ENCODE assay signal across 8 cellular contexts in the genomic region with DNA sequence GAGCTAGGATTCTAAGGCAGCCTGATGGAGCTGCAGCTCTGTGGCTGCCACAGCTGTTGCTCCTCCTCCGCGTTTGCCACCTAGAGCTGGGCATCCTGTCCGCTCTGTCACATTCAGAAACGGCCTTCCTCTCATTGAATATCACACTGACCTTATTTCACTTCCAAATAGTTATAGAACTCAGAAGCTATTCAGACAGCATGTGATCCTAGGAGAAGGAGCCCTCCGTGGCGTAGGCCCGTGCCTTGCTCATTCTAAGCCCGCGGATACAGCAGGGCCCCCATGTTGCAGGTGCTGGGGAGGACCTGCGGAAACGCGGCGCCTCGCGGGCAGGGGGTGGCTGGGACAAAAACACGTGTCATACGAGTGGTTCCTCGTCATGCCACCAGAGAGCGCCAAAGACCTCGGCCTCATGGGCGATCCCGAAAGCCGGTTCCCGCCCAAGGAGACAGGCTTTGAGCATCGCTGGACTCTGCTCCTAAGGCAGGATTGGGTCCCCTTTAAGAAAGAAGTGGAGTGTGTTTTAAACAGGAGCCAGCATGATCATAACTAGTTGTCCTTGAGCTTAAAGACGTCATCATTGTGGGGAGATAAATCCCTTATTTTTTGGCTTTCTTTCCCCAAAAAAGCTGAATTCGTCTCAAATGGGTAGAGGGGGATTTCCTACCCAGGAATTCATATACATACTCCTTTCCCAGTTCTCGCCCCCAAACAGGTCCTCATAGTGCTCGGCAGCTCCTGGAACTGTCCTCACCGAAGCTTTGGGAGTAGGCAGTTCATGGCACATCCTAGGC. TPM values are rescaled to one million over a fixed set of nuclear protein-coding genes. Genes with fewer than 3 reads are reported as not detected.
DNase-seq lines count a peak whose midpoint lies in the region; ATAC-seq and TF ChIP-seq lines count a peak whose summit lies in the region.

No MANE protein-coding gene starts in this region.

- H3K27me3 ChIP-seq in CD8-positive, alpha-beta memory T cell (ENCODE audit: insufficient read depth, low read length, poor library complexity, severe bottlenecking), result no peaks in the 10 kb centered on the region

- peak overlapping the region in 6 of 7 donors; percentile 16 to 84 (median 67) for H3K4me3 Mint-ChIP-seq in CD8-positive, alpha-beta memory T cell
- H3K4me3 Mint-ChIP-seq in naive thymus-derived CD8-positive, alpha-beta T cell, result peak overlapping the region; percentile 40 to 79 (median 72)
- H3K4me3 Mint-ChIP-seq in stimulated activated effector memory CD8-positive, alpha-beta T cell treated with anti-CD3 and anti-CD28 coated beads, Interleukin-12 subunit alpha, Interleukin-12 subunit beta, amount 100 ng/mL, for 72 hours, result peak overlapping the region; percentile 49

- H3K9me3 ChIP-seq in CD8-positive, alpha-beta memory T cell (ENCODE audit: low read length), result no peaks in the 10 kb centered on the region

- no peaks in the 10 kb centered on the region for H3K9me3 Mint-ChIP-seq in CD8-positive, alpha-beta memory T cell
- H3K9me3 Mint-ChIP-seq in naive thymus-derived CD8-positive, alpha-beta T cell, result no peaks in the 10 kb centered on the region
- H3K9me3 Mint-ChIP-seq in stimulated activated effector memory CD8-positive, alpha-beta T cell treated with anti-CD3 and anti-CD28 coated beads, Interleukin-12 subunit alpha, Interleukin-12 subunit beta, amount 100 ng/mL, for 72 hours, result no peaks in the 10 kb centered on the region

- DNase-seq in CD8-positive, alpha-beta memory T cell, result peak; percentile 63 to 82 (median 65)
- DNase-seq in NOMO-1 treated with dmso at 0.1 percent for 144 hours (lab: John Stamatoyannopoulos, UW; ENCODE audit: unreplicated experiment) (peak; percentile 59), erythroblast (lab: John Stamatoyannopoulos, UW) (peak; percentile 74 to 87)
- DNase-seq in activated CD8-positive, alpha-beta memory T cell treated with anti-CD3 and anti-CD28 coated beads, Interleukin-2, amount 50 U/mL, for 48 hours, result peak; percentile 89
- DNase-seq in naive thymus-derived CD8-positive, alpha-beta T cell, result peak; percentile 58 to 88 (median 73)
- DNase-seq in stimulated activated effector memory CD8-positive, alpha-beta T cell treated with anti-CD3 and anti-CD28 coated beads, Interleukin-12 subunit alpha, Interleukin-12 subunit beta, amount 100 ng/mL, for 72 hours (ENCODE audit: low spot score in 2 of 2), result peak; percentile 74 to 89

- peaks cover 6 to 12% (median 11%) of the 10 kb centered on the region in 3 donors for H3K4me1 Mint-ChIP-seq in CD8-positive, alpha-beta memory T cell
- peaks cover 0 to 13% (median 13%) of the 10 kb centered on the region in 4 donors for H3K4me1 Mint-ChIP-seq in naive thymus-derived CD8-positive, alpha-beta T cell
- peaks cover 12% of the 10 kb centered on the region for H3K4me1 Mint-ChIP-seq in stimulated activated effector memory CD8-positive, alpha-beta T cell treated with anti-CD3 and anti-CD28 coated beads, Interleukin-12 subunit alpha, Interleukin-12 subunit beta, amount 100 ng/mL, for 72 hours

- H3K36me3 Mint-ChIP-seq in CD8-positive, alpha-beta memory T cell, result no peaks in the 10 kb centered on the region
- H3K36me3 Mint-ChIP-seq in naive thymus-derived CD8-positive, alpha-beta T cell, result no peaks in the 10 kb centered on the region
- no peaks in the 10 kb centered on the region for H3K36me3 Mint-ChIP-seq in stimulated activated effector memory CD8-positive, alpha-beta T cell treated with anti-CD3 and anti-CD28 coated beads, Interleukin-12 subunit alpha, Interleukin-12 subunit beta, amount 100 ng/mL, for 72 hours

- H3K4me3 ChIP-seq in CD8-positive, alpha-beta memory T cell (ENCODE audit: low read length), result peak overlapping the region; percentile 15

- ATAC-seq in GM19468 (IDR thresholded peaks at IDR 0.05; ENCODE audit: extremely low read depth, unreplicated experiment), result peak; percentile 44
- ATAC-seq in HG03575 (IDR thresholded peaks at IDR 0.05; ENCODE audit: extremely low read depth, insufficient number of reproducible peaks, low FRiP score, unreplicated experiment), result peak; percentile 40
- ATAC-seq in naive thymus-derived CD8-positive, alpha-beta T cell, result peak; percentile 98
- peak; percentile 88 for ATAC-seq in stimulated activated effector memory CD8-positive, alpha-beta T cell treated with anti-CD3 and anti-CD28 coated beads, Interleukin-12 subunit alpha, Interleukin-12 subunit beta, amount 100 ng/mL, for 72 hours

- H3K27ac ChIP-seq in CD8-positive, alpha-beta memory T cell (ENCODE audit: low read depth, low read length), result no peak overlapping the region

- POLR2A ChIA-PET in CD8-positive, alpha-beta memory T cell (lab: Charles Lee), result interaction anchor here (0.5 kb wide), 1 partner anchor 208 kb away, joined by 4 read pairs; no protein-coding TSS in a partner anchor
- POLR2A ChIA-PET in naive thymus-derived CD8-positive, alpha-beta T cell (lab: Charles Lee), result interaction anchor here (0.6 to 1.4 kb wide), 2 partner anchors 263 to 472 kb away, joined by 3 read pairs; no protein-coding TSS in a partner anchor

- H3K27me3 Mint-ChIP-seq in CD8-positive, alpha-beta memory T cell, result peaks cover 0 to 7% of the 10 kb centered on the region in 2 donors
- H3K27me3 Mint-ChIP-seq in naive thymus-derived CD8-positive, alpha-beta T cell, result peaks cover 0 to 11% (median 0%) of the 10 kb centered on the region in 5 donors

- H3K4me1 ChIP-seq in CD8-positive, alpha-beta memory T cell (ENCODE audit: insufficient read depth, low read length), result peaks cover 5% of the 10 kb centered on the region

- CTCF ChIA-PET in CD8-positive, alpha-beta memory T cell (lab: Charles Lee), result interaction anchor here (0.6 to 4.8 kb wide), 45 partner anchors 10 to 695 kb away, joined by 3 to 87 read pairs (median 4); a partner anchor contains a TSS

- no peak for TF ChIP-seq POLR2A in erythroblast (IDR thresholded peaks at IDR 0.05; ENCODE audit: low read length)

- H3K36me3 ChIP-seq in CD8-positive, alpha-beta memory T cell (ENCODE audit: insufficient read depth, low read length), result no peaks in the 10 kb centered on the region

- peak overlapping the region in 2 of 8 donors; percentile 70 to 95 for H3K27ac Mint-ChIP-seq in CD8-positive, alpha-beta memory T cell
- H3K27ac Mint-ChIP-seq in naive thymus-derived CD8-positive, alpha-beta T cell, result peak overlapping the region in 8 of 10 donors; percentile 64 to 84 (median 76)
- H3K27ac Mint-ChIP-seq in stimulated activated effector memory CD8-positive, alpha-beta T cell treated with anti-CD3 and anti-CD28 coated beads, Interleukin-12 subunit alpha, Interleukin-12 subunit beta, amount 100 ng/mL, for 72 hours, result peak overlapping the region; percentile 35

RNA-seq across cellular contexts. Expression of a gene that starts 17.9 kb away (rescaled TPM):
- 10 to 100 TPM; 45.1 TPM for total RNA-seq in CD8-positive, alpha-beta memory T cell
- 6.8 TPM for polyA plus RNA-seq in CD8-positive, alpha-beta memory T cell
- 10 to 100 TPM; 14.8 to 15.1 TPM for total RNA-seq in naive thymus-derived CD8-positive, alpha-beta T cell
- 10 to 100 TPM in 1 of 3 donors, 1 to 10 TPM in 2; 4.2 to 10.2 (median 7.2) TPM for polyA plus RNA-seq in naive thymus-derived CD8-positive, alpha-beta T cell

Comparison
In these comparisons a context has a peak if more than half of its experiments do, and no peak if none do; other contexts are left out.
1. ATAC-seq: peak in every context shown above with its lines; median percentile 98 in naive thymus-derived CD8-positive, alpha-beta T cell; 88 in stimulated activated effector memory CD8-positive, alpha-beta T cell treated with anti-CD3 and anti-CD28 coated beads, Interleukin-12 subunit alpha, Interleukin-12 subunit beta, amount 100 ng/mL, for 72 hours; 44 in GM19468; 40 in HG03575.